ENCODE assay signal across 13 cellular contexts in the genomic region with DNA sequence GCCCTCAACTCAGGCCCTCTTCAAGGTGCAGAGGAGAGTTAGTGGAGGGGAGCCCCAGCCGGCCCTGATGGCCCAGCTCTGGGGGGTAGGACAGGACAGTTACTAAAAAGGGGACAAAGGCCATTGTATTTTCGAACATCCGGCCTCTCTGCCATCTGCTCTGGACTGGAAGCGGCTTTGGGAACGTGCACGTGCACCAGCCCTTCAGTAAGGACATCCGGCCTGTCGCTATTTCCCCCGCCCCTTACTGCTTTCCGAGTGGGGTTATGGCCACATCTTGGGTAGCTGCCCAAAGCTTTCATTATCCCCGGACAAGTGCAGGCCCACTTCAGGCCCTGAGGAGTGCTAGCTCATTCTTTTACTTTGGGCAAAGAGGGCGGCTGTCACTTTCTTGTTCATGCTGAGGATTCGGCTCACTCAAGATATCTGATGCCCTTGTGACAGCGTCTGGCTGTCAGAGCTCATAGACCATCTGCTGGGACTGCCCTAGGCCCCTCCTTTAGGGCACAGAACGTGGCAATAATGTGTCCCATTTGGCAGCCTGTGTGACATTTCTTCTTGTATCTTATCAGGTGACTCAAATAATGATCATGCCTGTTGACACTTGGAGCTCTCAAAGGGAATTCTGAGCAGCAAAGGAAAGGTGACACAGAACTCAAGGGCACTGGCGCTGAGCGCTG. TPM values are rescaled to one million over a fixed set of nuclear protein-coding genes. Genes with fewer than 3 reads are reported as not detected.
DNase-seq lines count a peak whose midpoint lies in the region; ATAC-seq, FAIRE-seq and TF ChIP-seq lines count a peak whose summit lies in the region.
"Had no signal": no experiment of that assay in that cellular context is flagged by ENCODE, and none has a peak within 500 bp of the region (broad histone marks: within the 10 kb centered on the region; RNA-seq: fewer than 3 reads in every experiment).

No MANE protein-coding gene starts in this region.

- H2BK5ac ChIP-seq in H9 (ENCODE audit: insufficient read length, low read length), result no peak overlapping the region
- H2BK5ac ChIP-seq in neuronal stem cell (ENCODE audit: low read length), result no peak overlapping the region

- H2BK120ac ChIP-seq in H9 (ENCODE audit: low read depth, low read length, poor library complexity, severe bottlenecking), result no peak overlapping the region
- no peak overlapping the region for H2BK120ac ChIP-seq in neuronal stem cell (ENCODE audit: low read depth, low read length)

- peaks cover 25 to 35% of the 10 kb centered on the region in 2 experiments for H3K4me1 Mint-ChIP-seq in H9

- H4K8ac ChIP-seq in H9 (replicated peaks; ENCODE audit: insufficient read length, low read depth, low read length) (no peak overlapping the region), neuronal stem cell (ENCODE audit: low read depth, low read length) (no peak overlapping the region)

- H3T11ph ChIP-seq in H9 (ENCODE audit: low read length), result no peak overlapping the region

- H2AK5ac ChIP-seq in H9 (ENCODE audit: insufficient read length, low read length) (no peak overlapping the region), neuronal stem cell (ENCODE audit: low read depth, low read length) (no peak overlapping the region)

- H3K9ac ChIP-seq in H9 (ENCODE audit: extremely low read depth, insufficient read length, low read length), result no peak overlapping the region
- H3K9ac ChIP-seq in neuronal stem cell (ENCODE audit: low read depth, low read length, poor library complexity), result no peak overlapping the region

- ATAC-seq in Right ventricle myocardium superior (ENCODE audit: poor library complexity), result peak; percentile 63
- ATAC-seq: natural killer cell treated with Interleukin-12 subunit alpha and Interleukin-12 subunit beta and Interleukin-15 and Interleukin-18, amount 100 ng/mL, for 72 hours had no signal

- no peak overlapping the region for H3K4me3 ChIP-seq in neuronal stem cell (ENCODE audit: low read length in 2 of 2)

- intact Hi-C loops in Right ventricle myocardium superior (cut with DNase I), result loop anchor here (5.0 kb wide), 3 partner anchors 47 to 103 kb away; partner anchors contain the start of genes CHPF and TMEM198

- H3K14ac ChIP-seq in H9 (ENCODE audit: insufficient read depth, low read length), result no peak overlapping the region
- H3K14ac ChIP-seq in neuronal stem cell (ENCODE audit: low read length), result no peak overlapping the region

- no peak overlapping the region for H3K27ac ChIP-seq in H9 (ENCODE audit: insufficient read length, low read depth, low read length)
- no peak overlapping the region for H3K27ac ChIP-seq in neuronal stem cell (replicated peaks; ENCODE audit: low read length)

- no peak overlapping the region for H3K27ac Mint-ChIP-seq in H9
- H3K27ac Mint-ChIP-seq: activated T-helper 1 cell treated with anti-CD3 and anti-CD28 coated beads, Interleukin-12 subunit alpha, Interleukin-12 subunit beta, Interleukin-2, Interleukin-4 antibody, amounts not matched to agents 30 ng/mL and 10 ng/mL and 1 ng/mL, durations not matched to agents 14 hours and 24 hours and 36 hours; natural killer cell treated with Interleukin-12 subunit alpha and Interleukin-12 subunit beta and Interleukin-15 and Interleukin-18, amount 100 ng/mL, for 72 hours had no signal

- no peak overlapping the region for H3K4me3 Mint-ChIP-seq in H9
- H3K4me3 Mint-ChIP-seq: activated T-helper 1 cell treated with anti-CD3 and anti-CD28 coated beads, Interleukin-12 subunit alpha, Interleukin-12 subunit beta, Interleukin-2, Interleukin-4 antibody, amounts not matched to agents 30 ng/mL and 10 ng/mL and 1 ng/mL, durations not matched to agents 14 hours and 24 hours and 36 hours; CD14-positive monocyte; natural killer cell treated with Interleukin-12 subunit alpha and Interleukin-12 subunit beta and Interleukin-15 and Interleukin-18, amount 100 ng/mL, for 72 hours had no signal

- WGBS in H9 (ENCODE audit: extremely low coverage, insufficient read length, low lambda C conversion rate), result no CpG with 5 or more reads among the region's 17 CpGs
- WGBS in neuronal stem cell (ENCODE audit: extremely low coverage in 2 of 2, insufficient read length in 2 of 2, insufficient replicate concordance in 1 of 2), 2 donors, result no CpG with 5 or more reads among the region's 17 CpGs

- H3K4ac ChIP-seq in H9 (ENCODE audit: low read depth, low read length) (no peak overlapping the region), neuronal stem cell (ENCODE audit: low read length) (no peak overlapping the region)

- H2BK15ac ChIP-seq in H9 (ENCODE audit: low read depth, low read length) (no peak overlapping the region), neuronal stem cell (ENCODE audit: low read length) (no peak overlapping the region)

- H2BK12ac ChIP-seq in H9 (ENCODE audit: insufficient read length, low read depth, low read length) (no peak overlapping the region), neuronal stem cell (ENCODE audit: low read length) (no peak overlapping the region)

- peak; percentile 23 for DNase-seq in H9
- peak; percentile 36 for DNase-seq in RCC 7860 (ENCODE audit: low spot score)
- DNase-seq in Right ventricle myocardium superior, result peak; percentile 71
- DNase-seq in neuronal stem cell (ENCODE audit: low spot score), result no peak
- DNase-seq in GM13976 (ENCODE audit: low spot score), result no peak
- DNase-seq in HTR-8/SVneo (ENCODE audit: insufficient read length, low spot score), result no peak
- no peak for DNase-seq in HK-2 (ENCODE audit: unreplicated experiment)
- DNase-seq in HCEC 1CT, result no peak
- DNase-seq: NK-92 treated with Interleukin-12 subunit alpha and Interleukin-12 subunit beta, amount 100 ng/mL, for 24 hours; stimulated activated CD4-positive, alpha-beta T cell treated with anti-CD3 and anti-CD28 coated beads, Interleukin-2, amount 100 ng/mL, for 24 hours had no signal

- H4K91ac ChIP-seq in H9 (ENCODE audit: insufficient read length, low read depth, low read length) (no peak overlapping the region), neuronal stem cell (ENCODE audit: low read depth, low read length, poor library complexity) (no peak overlapping the region)

- no peak overlapping the region for H4K5ac ChIP-seq in H9 (ENCODE audit: insufficient read length, low read depth, low read length)

- no peak overlapping the region for H3K4me2 ChIP-seq in H9 (ENCODE audit: insufficient read depth, insufficient read length, low read length)
- no peak overlapping the region for H3K4me2 ChIP-seq in neuronal stem cell (ENCODE audit: insufficient read depth, low read length, poor library complexity, severe bottlenecking)

- no peaks in the 10 kb centered on the region for H3K79me2 ChIP-seq in H9 (ENCODE audit: insufficient read depth, low read length)

- H3K23me2 ChIP-seq in H9 (ENCODE audit: insufficient read length, low read depth, low read length, poor library complexity, severe bottlenecking), result peaks cover 3% of the 10 kb centered on the region

- peaks cover 2% of the 10 kb centered on the region; the same call in 1 of the 2 replicates for H3K4me1 ChIP-seq in H9 (ENCODE audit: insufficient read depth, low read length)
- peaks cover 8 to 13% of the 10 kb centered on the region in 2 donors for H3K4me1 ChIP-seq in neuronal stem cell (ENCODE audit: control insufficient read depth in 2 of 2, insufficient read depth in 1 of 2, low read depth in 1 of 2, low read length in 2 of 2)

- no peak overlapping the region for H2AFZ ChIP-seq in H9 (ENCODE audit: low read length)
- peak overlapping the region; percentile 31 for H2AFZ ChIP-seq in neuronal stem cell (ENCODE audit: low read length)

- H4K20me1 ChIP-seq in H9 (ENCODE audit: control insufficient read depth, insufficient read depth, insufficient read length), result no peaks in the 10 kb centered on the region

- H3K27me3 Mint-ChIP-seq in H9 (ENCODE audit: low read depth), result peaks cover 14% of the 10 kb centered on the region

- no peaks in the 10 kb centered on the region for H3K36me3 ChIP-seq in neuronal stem cell (replicated peaks in 1 of 2; ENCODE audit: control insufficient read depth in 2 of 2, insufficient read depth in 2 of 2, low read length in 2 of 2)

- H3K9me3 ChIP-seq in H9 (ENCODE audit: control insufficient read depth, low read depth, low read length), result no peaks in the 10 kb centered on the region
- no peaks in the 10 kb centered on the region for H3K9me3 ChIP-seq in neuronal stem cell (replicated peaks in 1 of 2; ENCODE audit: control insufficient read depth in 2 of 2, insufficient read depth in 1 of 2, low read depth in 1 of 2, low read length in 2 of 2)

- H3K27me3 ChIP-seq in H9 (ENCODE audit: insufficient read depth, low read length), result no peaks in the 10 kb centered on the region
- peaks cover 0 to 18% (median 0%) of the 10 kb centered on the region in 3 experiments for H3K27me3 ChIP-seq in neuronal stem cell (ENCODE audit: control insufficient read depth in 3 of 3, insufficient read depth in 3 of 3, low read depth in 1 of 3, low read length in 3 of 3)

- no peaks in the 10 kb centered on the region for H3K79me1 ChIP-seq in H9 (ENCODE audit: insufficient read depth, low read depth, low read length, poor library complexity, severe bottlenecking)
- H3K79me1 ChIP-seq in neuronal stem cell (ENCODE audit: low read depth, low read length), result no peaks in the 10 kb centered on the region

- H3K36me3 Mint-ChIP-seq in H9 (ENCODE audit: insufficient read depth in 1 of 3, low read depth in 3 of 3), result peaks cover 0 to 8% (median 0%) of the 10 kb centered on the region in 3 experiments; a peak in 1 of 7 replicates
- H3K36me3 Mint-ChIP-seq: CD14-positive monocyte; natural killer cell treated with Interleukin-12 subunit alpha and Interleukin-12 subunit beta and Interleukin-15 and Interleukin-18, amount 100 ng/mL, for 72 hours had no signal

- H2BK20ac ChIP-seq in H9 (ENCODE audit: low read depth, low read length, poor library complexity, severe bottlenecking), result no peak overlapping the region

- H3K23ac ChIP-seq in H9 (ENCODE audit: insufficient read length, low read depth, low read length) (no peak overlapping the region), neuronal stem cell (ENCODE audit: low read depth, low read length, poor library complexity) (no peak overlapping the region)

- no peaks in the 10 kb centered on the region for H3K9me3 Mint-ChIP-seq in H9
- H3K9me3 Mint-ChIP-seq: activated T-helper 1 cell treated with anti-CD3 and anti-CD28 coated beads, Interleukin-12 subunit alpha, Interleukin-12 subunit beta, Interleukin-2, Interleukin-4 antibody, amounts not matched to agents 30 ng/mL and 10 ng/mL and 1 ng/mL, durations not matched to agents 14 hours and 24 hours and 36 hours; CD14-positive monocyte; natural killer cell treated with Interleukin-12 subunit alpha and Interleukin-12 subunit beta and Interleukin-15 and Interleukin-18, amount 100 ng/mL, for 72 hours had no signal

- H3K56ac ChIP-seq in H9 (ENCODE audit: insufficient read length, low read depth, low read length), result no peak overlapping the region

- FAIRE-seq in RCC 7860 (lab: Jason Lieb, UNC) (no peak), HTR-8/SVneo (lab: Jason Lieb, UNC) (no peak)

- TF ChIP-seq CTCF in H9 (conservative IDR thresholded peaks at IDR 0.05) (no peak), GM13976 (IDR thresholded peaks at IDR 0.05; ENCODE audit: borderline replicate concordance, control extremely low read depth, extremely low read depth, insufficient read depth, missing control alignments) (no peak)

- in situ Hi-C loops in GM13976 (cut with MboI; ENCODE audit: low sequenced_read_pairs, unreplicated experiment), result no loop called here

- no peak overlapping the region for H3K18ac ChIP-seq in H9 (ENCODE audit: insufficient read length, low read depth, low read length)
- H3K18ac ChIP-seq in neuronal stem cell (ENCODE audit: low read length), result no peak overlapping the region

RNA-seq across cellular contexts. Expression of gene SLC4A3, which starts 17.5 kb away (rescaled TPM):
- total RNA-seq in H9 (2021) (10.7 and 11.1 TPM in 2 replicates), Right ventricle myocardium superior (503 TPM)
- 3.2 TPM for polyA plus RNA-seq in neuronal stem cell (2013, experiment 1 of 2)
- 3.4 TPM for polyA plus RNA-seq in neuronal stem cell (2013, experiment 2 of 2)
- total RNA-seq: activated T-helper 1 cell treated with anti-CD3 and anti-CD28 coated beads, Interleukin-12 subunit alpha, Interleukin-12 subunit beta, Interleukin-2, Interleukin-4 antibody, amounts not matched to agents 30 ng/mL and 10 ng/mL and 1 ng/mL, durations not matched to agents 14 hours and 24 hours and 36 hours; natural killer cell treated with Interleukin-12 subunit alpha and Interleukin-12 subunit beta and Interleukin-15 and Interleukin-18, amount 100 ng/mL, for 72 hours had no signal
- polyA plus RNA-seq: CD14-positive monocyte had no signal

RNA-seq across cellular contexts. Expression of gene STK11IP, which starts 47.3 kb away (rescaled TPM):
- 28.1 and 31.1 TPM in 2 replicates for total RNA-seq in H9 (2021)
- total RNA-seq in Right ventricle myocardium superior, result 15.6 TPM
- polyA plus RNA-seq in neuronal stem cell (2013, experiment 1 of 2), result 12.9 TPM
- 12.0 TPM for polyA plus RNA-seq in neuronal stem cell (2013, experiment 2 of 2)

Comparison
In these comparisons a context has a peak if more than half of its experiments do, and no peak if none do; other contexts are left out.
1. DNase-seq: peak in H9 (single experiment), RCC 7860 (single experiment) and Right ventricle myocardium superior (single experiment); none in neuronal stem cell (single experiment), GM13976 (single experiment), HTR-8/SVneo (single experiment), HK-2 (single experiment) and HCEC 1CT (single experiment).
2. RNA of gene SLC4A3, which starts 17.5 kb away (total RNA-seq): 503 TPM in Right ventricle myocardium superior (single experiment); 10.7 to 11.1 TPM in H9; every median in the first group is over 10 times any median in the second.